In genomic region chr4:122732329-122733026, GRCh38 we compare ENCODE assay signal across 8 cellular contexts. TPM values are rescaled to one million over a fixed set of nuclear protein-coding genes. Genes with fewer than 3 reads are reported as not detected.
DNase-seq lines count a peak whose midpoint lies in the region; ATAC-seq and TF ChIP-seq lines count a peak whose summit lies in the region.

Gene BBS12 (plus strand): TSS chr4:122732704. CDS start chr4:122741893, 9,189 bp downstream.

- H3K36me3 ChIP-seq in GM06990 (ENCODE audit: control insufficient read depth, insufficient read depth, low read length) (no peaks in the 10 kb centered on the region), gastroesophageal sphincter (no peaks in the 10 kb centered on the region), neuronal stem cell (replicated peaks in 1 of 2; ENCODE audit: control insufficient read depth in 2 of 2, insufficient read depth in 2 of 2, low read length in 2 of 2) (no peaks in the 10 kb centered on the region), subcutaneous abdominal adipose tissue (ENCODE audit: control insufficient read depth in 5 of 5, insufficient read depth in 5 of 5, low read length in 5 of 5) (no peaks in the 10 kb centered on the region)

- H3K79me1 ChIP-seq in neuronal stem cell (ENCODE audit: low read depth, low read length) = no peaks in the 10 kb centered on the region

- H3K4me1 Mint-ChIP-seq in activated naive CD4-positive, alpha-beta T cell treated with anti-CD3 and anti-CD28 coated beads, Interleukin-2, amount 10 ng/mL, durations not matched to agents 7 days and 5 days = peaks cover 24% of the 10 kb centered on the region

- H2BK12ac ChIP-seq in neuronal stem cell (ENCODE audit: low read length) = no peak within 1 kb of the TSS

- CTCF ChIA-PET in activated naive CD4-positive, alpha-beta T cell treated with anti-CD3 and anti-CD28 coated beads, Interleukin-2, amount 10 ng/mL, durations not matched to agents 7 days and 5 days (lab: Charles Lee) = interaction anchor here (0.6 to 3.3 kb wide), 19 partner anchors 10 to 277 kb away, joined by 3 to 15 read pairs (median 3); no protein-coding TSS in a partner anchor

- peak within 1 kb of the TSS; percentile 93 for H3K27ac Mint-ChIP-seq in activated naive CD4-positive, alpha-beta T cell treated with anti-CD3 and anti-CD28 coated beads, Interleukin-2, amount 10 ng/mL, durations not matched to agents 7 days and 5 days

- H2BK120ac ChIP-seq in neuronal stem cell (ENCODE audit: low read depth, low read length) = no peak within 1 kb of the TSS

- H3K27ac ChIP-seq in gastroesophageal sphincter (peak within 1 kb of the TSS; percentile 67 to 91 (median 86)), neuronal stem cell (replicated peaks; ENCODE audit: low read length) (peak within 1 kb of the TSS; percentile 54), subcutaneous abdominal adipose tissue (ENCODE audit: low read depth, low read length) (peak within 1 kb of the TSS; percentile 92)

- ATAC-seq in HG02571 (IDR thresholded peaks at IDR 0.05; ENCODE audit: unreplicated experiment) (peak; percentile 100), gastroesophageal sphincter (peak; percentile 100)

- peak in 1 of 2 donors; percentile 36 for TF ChIP-seq POLR2A in gastroesophageal sphincter (IDR thresholded peaks at IDR 0.05)

- no peak within 1 kb of the TSS for H3K4ac ChIP-seq in neuronal stem cell (ENCODE audit: low read length)

- H3K9me3 ChIP-seq in gastroesophageal sphincter = no peaks in the 10 kb centered on the region
- peaks cover 2% of the 10 kb centered on the region in 2 donors for H3K9me3 ChIP-seq in neuronal stem cell (replicated peaks in 1 of 2; ENCODE audit: control insufficient read depth in 2 of 2, insufficient read depth in 1 of 2, low read depth in 1 of 2, low read length in 2 of 2)
- H3K9me3 ChIP-seq in subcutaneous abdominal adipose tissue (ENCODE audit: control insufficient read depth in 5 of 5, low read length in 5 of 5) = no peaks in the 10 kb centered on the region

- TF ChIP-seq CTCF in GM06990 (IDR thresholded peaks at IDR 0.05; ENCODE audit: insufficient read depth, low read length, poor library complexity, severe bottlenecking) (peak; percentile 74), gastroesophageal sphincter (IDR thresholded peaks at IDR 0.05) (peak in 2 of 4 experiments; percentile 26 to 49)

- H3K27me3 ChIP-seq in GM06990 (replicated peaks; ENCODE audit: control insufficient read depth, insufficient read depth, low read length) (no peaks in the 10 kb centered on the region), gastroesophageal sphincter (no peaks in the 10 kb centered on the region), neuronal stem cell (ENCODE audit: control insufficient read depth in 3 of 3, insufficient read depth in 3 of 3, low read depth in 1 of 3, low read length in 3 of 3) (no peaks in the 10 kb centered on the region), subcutaneous abdominal adipose tissue (ENCODE audit: control insufficient read depth in 5 of 5, insufficient read depth in 4 of 5, low read length in 5 of 5) (no peaks in the 10 kb centered on the region)

- peak within 1 kb of the TSS; percentile 62 for H3K4me2 ChIP-seq in neuronal stem cell (ENCODE audit: insufficient read depth, low read length, poor library complexity, severe bottlenecking)

- H3K9ac ChIP-seq in neuronal stem cell (ENCODE audit: low read depth, low read length, poor library complexity) (peak within 1 kb of the TSS; percentile 78), subcutaneous abdominal adipose tissue (ENCODE audit: low read length in 5 of 5) (peak within 1 kb of the TSS; percentile 69 to 99 (median 90))

- 0% methylated on average over 24 of the region's 37 CpGs; no CpG with 5 or more reads in 1 of the 2 donors for WGBS in gastroesophageal sphincter (ENCODE audit: low coverage in 1 of 2), 2 donors
- no CpG with 5 or more reads among the region's 37 CpGs for WGBS in neuronal stem cell (ENCODE audit: extremely low coverage in 2 of 2, insufficient read length in 2 of 2, insufficient replicate concordance in 1 of 2), 2 donors

- no peak within 1 kb of the TSS for H2AK5ac ChIP-seq in neuronal stem cell (ENCODE audit: low read depth, low read length)

- H3K14ac ChIP-seq in neuronal stem cell (ENCODE audit: low read length) = no peak within 1 kb of the TSS

- peak; percentile 95 for DNase-seq in GM06990 (ENCODE audit: extremely low read depth, insufficient read length)
- peak; percentile 100 for DNase-seq in NAMALWA (ENCODE audit: low spot score)
- DNase-seq in SK-MEL-5 (ENCODE audit: low read depth, low spot score) = peak; percentile 99
- DNase-seq in activated naive CD4-positive, alpha-beta T cell treated with anti-CD3 and anti-CD28 coated beads, Interleukin-2, amount 10 ng/mL, durations not matched to agents 7 days and 5 days = peak; percentile 99
- peak; percentile 100 for DNase-seq in neuronal stem cell (ENCODE audit: low spot score)

- in situ Hi-C loops in SK-MEL-5 (cut with HindIII; ENCODE audit: low pct_unique_long_range_greater_than_20kb, low sequenced_read_pairs) = no loop called here

- H3K4me1 ChIP-seq in gastroesophageal sphincter = peaks cover 0 to 25% (median 2%) of the 10 kb centered on the region in 3 donors
- H3K4me1 ChIP-seq in neuronal stem cell (ENCODE audit: control insufficient read depth in 2 of 2, insufficient read depth in 1 of 2, low read depth in 1 of 2, low read length in 2 of 2) = peaks cover 0 to 7% of the 10 kb centered on the region in 2 donors
- peaks cover 0 to 19% (median 18%) of the 10 kb centered on the region in 5 donors for H3K4me1 ChIP-seq in subcutaneous abdominal adipose tissue (ENCODE audit: control insufficient read depth in 5 of 5, insufficient read depth in 5 of 5, low read length in 5 of 5)

- H3K36me3 Mint-ChIP-seq in activated naive CD4-positive, alpha-beta T cell treated with anti-CD3 and anti-CD28 coated beads, Interleukin-2, amount 10 ng/mL, durations not matched to agents 7 days and 5 days = peaks cover 2% of the 10 kb centered on the region

- H2AFZ ChIP-seq in neuronal stem cell (ENCODE audit: low read length) = peak within 1 kb of the TSS; percentile 90

- no peak within 1 kb of the TSS for H2BK15ac ChIP-seq in neuronal stem cell (ENCODE audit: low read length)

- H3K4me3 Mint-ChIP-seq in activated naive CD4-positive, alpha-beta T cell treated with anti-CD3 and anti-CD28 coated beads, Interleukin-2, amount 10 ng/mL, durations not matched to agents 7 days and 5 days = peak within 1 kb of the TSS; percentile 91

- H3K18ac ChIP-seq in neuronal stem cell (ENCODE audit: low read length) = peak within 1 kb of the TSS; percentile 20

- H3K23ac ChIP-seq in neuronal stem cell (ENCODE audit: low read depth, low read length, poor library complexity) = no peak within 1 kb of the TSS

- H3K9me3 Mint-ChIP-seq in activated naive CD4-positive, alpha-beta T cell treated with anti-CD3 and anti-CD28 coated beads, Interleukin-2, amount 10 ng/mL, durations not matched to agents 7 days and 5 days = peaks cover 2% of the 10 kb centered on the region

- no peak for TF ChIP-seq EP300 in gastroesophageal sphincter (IDR thresholded peaks at IDR 0.05)

- H3K4me3 ChIP-seq in GM06990 (replicated peaks; ENCODE audit: low read depth, low read length) = peak within 1 kb of the TSS; percentile 72
- H3K4me3 ChIP-seq in gastroesophageal sphincter = peak within 1 kb of the TSS; percentile 64 to 92
- H3K4me3 ChIP-seq in neuronal stem cell (ENCODE audit: low read length in 2 of 2) = peak within 1 kb of the TSS; percentile 63 to 75
- peak within 1 kb of the TSS; percentile 75 to 97 (median 91) for H3K4me3 ChIP-seq in subcutaneous abdominal adipose tissue (ENCODE audit: low read depth in 1 of 5, low read length in 5 of 5)

- H2BK5ac ChIP-seq in neuronal stem cell (ENCODE audit: low read length) = no peak within 1 kb of the TSS

- no peak within 1 kb of the TSS for H4K91ac ChIP-seq in neuronal stem cell (ENCODE audit: low read depth, low read length, poor library complexity)

- H4K8ac ChIP-seq in neuronal stem cell (ENCODE audit: low read depth, low read length) = no peak within 1 kb of the TSS

- no peaks in the 10 kb centered on the region for H3K27me3 Mint-ChIP-seq in activated naive CD4-positive, alpha-beta T cell treated with anti-CD3 and anti-CD28 coated beads, Interleukin-2, amount 10 ng/mL, durations not matched to agents 7 days and 5 days

RNA-seq across cellular contexts. Expression of gene BBS12, which starts in this region (rescaled TPM):
- total RNA-seq in SK-MEL-5 (2014; rRNA removed; shearing (Covaris generic)) = 5.7 and 6.6 TPM in 2 replicates
- 3.0 and 3.3 TPM in 2 replicates for polyA plus RNA-seq in SK-MEL-5 (2015; cell fraction: cytosol; rRNA removed)
- polyA plus RNA-seq in SK-MEL-5 (2015; cell fraction: nucleus; rRNA removed) = 3.0 and 3.2 TPM in 2 replicates
- 1 to 10 TPM; 4.7 to 7.3 (median 5.9) TPM for total RNA-seq in gastroesophageal sphincter
- polyA plus RNA-seq in neuronal stem cell (2013, experiment 1 of 2) = 3.9 TPM
- polyA plus RNA-seq in neuronal stem cell (2013, experiment 2 of 2) = 3.9 TPM

Comparison
In these comparisons a context has a peak if more than half of its experiments do, and no peak if none do; other contexts are left out.
1. Peak in every context shown above with its lines: DNase-seq, ATAC-seq, H3K4me3 ChIP-seq and H3K27ac ChIP-seq.